In the genomic region with DNA sequence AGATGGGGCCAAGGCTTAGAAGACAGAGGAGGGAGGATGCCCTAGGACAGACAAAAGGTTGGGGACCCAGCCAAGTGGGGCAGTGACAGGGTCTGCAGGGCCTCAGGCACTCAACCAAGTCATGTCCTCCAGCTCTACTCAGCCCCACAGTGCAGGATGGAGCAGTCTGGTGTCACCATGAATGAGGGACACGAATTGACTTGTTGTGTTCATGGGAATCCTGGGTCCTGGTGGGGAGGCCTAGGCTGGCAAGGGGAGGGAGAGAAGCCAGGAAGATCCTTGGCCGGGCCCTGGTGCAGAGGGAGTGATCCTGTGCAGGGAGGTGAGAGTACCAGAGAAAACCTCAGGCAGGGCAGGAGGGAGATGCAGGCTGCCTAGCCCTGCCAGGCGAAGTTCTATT, we compare ENCODE assay signal across 27 cellular contexts. TPM values are rescaled to one million over a fixed set of nuclear protein-coding genes. Genes with fewer than 3 reads are reported as not detected.
"Had no signal": no experiment of that assay in that cellular context is flagged by ENCODE, and none has a peak within 500 bp of the region (broad histone marks: within the 10 kb centered on the region; RNA-seq: fewer than 3 reads in every experiment).

No MANE protein-coding gene starts in this region.

- H3K27ac Mint-ChIP-seq: activated T-helper 1 cell treated with anti-CD3 and anti-CD28 coated beads, Interleukin-12 subunit alpha, Interleukin-12 subunit beta, Interleukin-2, Interleukin-4 antibody, amounts not matched to agents 30 ng/mL and 10 ng/mL and 1 ng/mL, durations not matched to agents 14 hours and 24 hours and 36 hours; brain; nephron had no signal

- H3K4me3 Mint-ChIP-seq: activated T-helper 1 cell treated with anti-CD3 and anti-CD28 coated beads, Interleukin-12 subunit alpha, Interleukin-12 subunit beta, Interleukin-2, Interleukin-4 antibody, amounts not matched to agents 30 ng/mL and 10 ng/mL and 1 ng/mL, durations not matched to agents 14 hours and 24 hours and 36 hours; brain; nephron had no signal

- H3K9me3 ChIP-seq: heart right ventricle, left lung, lower lobe of right lung, ovary, prostate gland, stomach, tibial nerve had no signal

- H3K9me3 Mint-ChIP-seq: activated naive CD4-positive, alpha-beta T cell treated with anti-CD3 and anti-CD28 coated beads, Interleukin-2, amount 50 U/mL, for 72 hours; activated T-helper 1 cell treated with anti-CD3 and anti-CD28 coated beads, Interleukin-12 subunit alpha, Interleukin-12 subunit beta, Interleukin-2, Interleukin-4 antibody, amounts not matched to agents 30 ng/mL and 10 ng/mL and 1 ng/mL, durations not matched to agents 14 hours and 24 hours and 36 hours; brain; nephron had no signal

- H3K27me3 Mint-ChIP-seq: brain had no signal

- H3K4me3 ChIP-seq: cardiac muscle cell, heart right ventricle, left lung, lower lobe of right lung, ovary, prostate gland, stomach, tibial nerve had no signal

- H3K27me3 ChIP-seq: cardiac muscle cell, heart right ventricle, left lung, ovary, stomach, tibial nerve had no signal

- H3K36me3 Mint-ChIP-seq: activated naive CD4-positive, alpha-beta T cell treated with anti-CD3 and anti-CD28 coated beads, Interleukin-2, amount 50 U/mL, for 72 hours; brain had no signal

- H3K36me3 ChIP-seq: cardiac muscle cell, heart right ventricle, left lung, lower lobe of right lung, ovary, prostate gland, stomach, tibial nerve, WERI-Rb-1 had no signal

- H3K27ac ChIP-seq: cardiac muscle cell, lower lobe of right lung, ovary, prostate gland, stomach, tibial nerve had no signal

- DNase-seq: activated CD4-positive, alpha-beta T cell treated with anti-CD3 and anti-CD28 coated beads for 48 hours; activated CD4-positive, alpha-beta T cell treated with anti-CD3 and anti-CD28 coated beads, Interleukin-2, amount 50 U/mL, for 48 hours; activated CD8-positive, alpha-beta memory T cell treated with anti-CD3 and anti-CD28 coated beads for 24 hours; activated CD8-positive, alpha-beta memory T cell treated with anti-CD3 and anti-CD28 coated beads, Interleukin-2, amount 50 U/mL, for 4 hours; activated T-cell treated with anti-CD3 and anti-CD28 coated beads, Interleukin-2, amount 50 U/mL, for 1 hour; cortex of kidney; foreskin fibroblast; heart right ventricle; kidney glomerular epithelial cell; left lung; lower lobe of right lung; mesenchymal stem cell; retina; stimulated activated CD4-positive, alpha-beta T cell treated with anti-CD3 and anti-CD28 coated beads, Interleukin-2, amount 100 ng/mL, for 48 hours; stomach; WERI-Rb-1 had no signal

- H3K4me1 ChIP-seq: prostate gland had no signal

- ATAC-seq: activated CD4-positive, CD25-positive, alpha-beta regulatory T cell treated with anti-CD3 and anti-CD28 coated beads, Interleukin-2, amount 50 U/mL, for 24 hours; activated naive CD4-positive, alpha-beta T cell treated with anti-CD3 and anti-CD28 coated beads, Interleukin-2, amount 50 U/mL, for 72 hours; heart right ventricle; lower lobe of right lung had no signal

- FAIRE-seq: urothelium cell line had no signal

RNA-seq across cellular contexts. Expression of gene P2RY6, which starts 12.0 kb away (rescaled TPM):
- total RNA-seq: activated naive CD4-positive, alpha-beta T cell treated with anti-CD3 and anti-CD28 coated beads, Interleukin-2, amount 50 U/mL, for 72 hours; activated T-helper 1 cell treated with anti-CD3 and anti-CD28 coated beads, Interleukin-12 subunit alpha, Interleukin-12 subunit beta, Interleukin-2, Interleukin-4 antibody, amounts not matched to agents 30 ng/mL and 10 ng/mL and 1 ng/mL, durations not matched to agents 14 hours and 24 hours and 36 hours; T-helper 1 cell treated with Interleukin-12 subunit alpha and Interleukin-12 subunit beta and Interleukin-4 antibody, amounts not matched to agents 30 ng/mL and 1 ng/mL, for 36 hours had no signal
- polyA plus RNA-seq: cardiac muscle cell had no signal

RNA-seq across cellular contexts. Expression of gene ARHGEF17, which starts 24.0 kb away (rescaled TPM):
- total RNA-seq: T-helper 1 cell treated with Interleukin-12 subunit alpha and Interleukin-12 subunit beta and Interleukin-4 antibody, amounts not matched to agents 30 ng/mL and 1 ng/mL, for 36 hours had no signal
